10 cellular contexts compared by ENCODE assay signal in genomic region chr2:17821535-17822451, GRCh38. TPM values are rescaled to one million over a fixed set of nuclear protein-coding genes. Genes with fewer than 3 reads are reported as not detected.
A peak's percentile ranks its signal among the peaks of the same experiment; 100 is the strongest.
DNase-seq lines count a peak whose midpoint lies in the region; ATAC-seq and TF ChIP-seq lines count a peak whose summit lies in the region.
"Had no signal": no experiment of that assay in that cellular context is flagged by ENCODE, and none has a peak within 500 bp of the region (broad histone marks: within the 10 kb centered on the region; RNA-seq: fewer than 3 reads in every experiment).

No MANE protein-coding gene starts in this region.

- H3K27me3 Mint-ChIP-seq in Caco-2 (ENCODE audit: insufficient read depth, unreplicated experiment): peaks cover 6% of the 10 kb centered on the region

- no peaks in the 10 kb centered on the region for H3K36me3 Mint-ChIP-seq in Caco-2 (ENCODE audit: insufficient read depth, unreplicated experiment)

- H3K9me3 Mint-ChIP-seq in Caco-2 (ENCODE audit: unreplicated experiment): no peaks in the 10 kb centered on the region

- no peak for TF ChIP-seq EP300 in sigmoid colon (IDR thresholded peaks at IDR 0.05)

- H3K4me1 Mint-ChIP-seq in Caco-2 (ENCODE audit: low read depth, unreplicated experiment): no peaks in the 10 kb centered on the region

- H3K36me3 ChIP-seq in sigmoid colon (no peaks in the 10 kb centered on the region), vagina (no peaks in the 10 kb centered on the region), Caco-2 (ENCODE audit: control insufficient read depth, insufficient read depth, low read length) (no peaks in the 10 kb centered on the region)

- H3K4me1 ChIP-seq in right cardiac atrium (ENCODE audit: control insufficient read depth, insufficient read depth, low read length): peaks cover 3% of the 10 kb centered on the region
- H3K4me1 ChIP-seq in sigmoid colon: peaks cover 0 to 8% (median 3%) of the 10 kb centered on the region in 4 donors
- H3K4me1 ChIP-seq in vagina: no peaks in the 10 kb centered on the region
- H3K4me1 ChIP-seq in Caco-2: no peaks in the 10 kb centered on the region

- TF ChIP-seq POLR2A in sigmoid colon (IDR thresholded peaks at IDR 0.05) (no peak), vagina (IDR thresholded peaks at IDR 0.05) (no peak)

- H3K27ac Mint-ChIP-seq in Caco-2 (ENCODE audit: unreplicated experiment): no peak overlapping the region

- H3K4me3 ChIP-seq in right cardiac atrium (ENCODE audit: low read length) (no peak overlapping the region), sigmoid colon (no peak overlapping the region), vagina (no peak overlapping the region), Caco-2 (ENCODE audit: low read depth, low read length) (no peak overlapping the region)

- peak; percentile 42 for ATAC-seq in GM19467 (IDR thresholded peaks at IDR 0.05; ENCODE audit: unreplicated experiment)
- ATAC-seq in HG03442 (IDR thresholded peaks at IDR 0.05; ENCODE audit: unreplicated experiment): peak; percentile 59
- ATAC-seq in right cardiac atrium: peak; percentile 52 to 64

- TF ChIP-seq CTCF in sigmoid colon (IDR thresholded peaks at IDR 0.05) (no peak), vagina (IDR thresholded peaks at IDR 0.05) (no peak), Caco-2 (IDR thresholded peaks at IDR 0.05; ENCODE audit: insufficient read depth in 1 of 2, low read depth in 1 of 2, low read length in 1 of 2, severe bottlenecking in 1 of 2, unreplicated experiment in 1 of 2) (no peak)

- no TSS peak for BruUV-seq in Caco-2 (replicated peaks; lab: Mats Ljungman, UMichigan)

- POLR2A ChIA-PET in Caco-2 (lab: Charles Lee): no interaction called here

- peak; percentile 22 for DNase-seq in ELF-1 (ENCODE audit: low read depth, low spot score)
- DNase-seq in right cardiac atrium: peak in 1 of 3 donors; percentile 46
- DNase-seq in sigmoid colon: no peak
- no peak for DNase-seq in COLO829 (ENCODE audit: low spot score)
- no peak for DNase-seq in vagina (ENCODE audit: extremely low spot score in 2 of 2)
- DNase-seq in Caco-2: no peak
- DNase-seq: EL had no signal

- intact Hi-C loops in right cardiac atrium (cut with DNase I) (loop anchor here in 3 of 4 donors (10.0 kb wide), 2 partner anchors 67 to 107 kb away; partner anchors contain the start of genes GEN1 (in 2 of the 3) and SMC6 (in 2 of the 3)), sigmoid colon (cut with DNase I) (no loop called here), vagina (cut with DNase I) (no loop called here), Caco-2 (cut with micrococcal nuclease; ENCODE audit: unreplicated experiment) (no loop called here)

- WGBS in right cardiac atrium: 36% methylated on average over 7 of the region's 7 CpGs
- 57 to 83% methylated on average over 7 of the region's 7 CpGs for WGBS in sigmoid colon, 2 donors

- H3K27me3 ChIP-seq in right cardiac atrium (ENCODE audit: control insufficient read depth, insufficient read depth) (no peaks in the 10 kb centered on the region), sigmoid colon (no peaks in the 10 kb centered on the region), vagina (no peaks in the 10 kb centered on the region), Caco-2 (replicated peaks; ENCODE audit: control insufficient read depth, insufficient read depth, low read length) (no peaks in the 10 kb centered on the region; the same call in none of the 2 replicates)

- no peak overlapping the region for H3K4me3 Mint-ChIP-seq in Caco-2 (ENCODE audit: unreplicated experiment)

- CTCF ChIA-PET in Caco-2 (lab: Charles Lee): no interaction called here

- peak overlapping the region; percentile 93 for H3K27ac ChIP-seq in right cardiac atrium (ENCODE audit: low read length)
- no peak overlapping the region for H3K27ac ChIP-seq in sigmoid colon
- H3K27ac ChIP-seq in vagina: no peak overlapping the region

- no peaks in the 10 kb centered on the region for H3K9me3 ChIP-seq in right cardiac atrium (ENCODE audit: control insufficient read depth, low read length)
- H3K9me3 ChIP-seq in sigmoid colon: no peaks in the 10 kb centered on the region
- no peaks in the 10 kb centered on the region for H3K9me3 ChIP-seq in vagina
- H3K9me3 ChIP-seq in Caco-2: no peaks in the 10 kb centered on the region

RNA-seq across cellular contexts. Expression of gene MSGN1, which starts 5.5 kb away (rescaled TPM):
- total RNA-seq in right cardiac atrium: not detected
- not detected for polyA plus RNA-seq in right cardiac atrium
- not detected for total RNA-seq in sigmoid colon
- under 1 TPM in 1 of 3 donors, not detected in 2; 0.41 TPM for polyA plus RNA-seq in sigmoid colon
- not detected for total RNA-seq in vagina
- not detected in 2 replicates for total RNA-seq in Caco-2 (2022)
- total RNA-seq: kidney epithelial cell had no signal

RNA-seq across cellular contexts. Expression of gene KCNS3, which starts 56.7 kb away (rescaled TPM):
- total RNA-seq in right cardiac atrium (1 to 10 TPM; 3.0 to 4.3 (median 3.5) TPM), sigmoid colon (10 to 100 TPM; 13.2 to 96.3 (median 24.5) TPM), vagina (20.1 TPM), Caco-2 (2022) (0.14 and 0.20 TPM in 2 replicates)
- polyA plus RNA-seq in right cardiac atrium (1.3 TPM), sigmoid colon (10 to 100 TPM in 2 of 3 donors, 1 to 10 TPM in 1; 4.2 to 16.2 (median 13.9) TPM)

Comparison
In these comparisons a context has a peak if more than half of its experiments do, and no peak if none do; other contexts are left out.
1. intact Hi-C loops: an anchor here in right cardiac atrium (10.0 kb wide); none called in sigmoid colon, vagina and Caco-2.